ENCODE assay signal across 29 cellular contexts in the genomic region with DNA sequence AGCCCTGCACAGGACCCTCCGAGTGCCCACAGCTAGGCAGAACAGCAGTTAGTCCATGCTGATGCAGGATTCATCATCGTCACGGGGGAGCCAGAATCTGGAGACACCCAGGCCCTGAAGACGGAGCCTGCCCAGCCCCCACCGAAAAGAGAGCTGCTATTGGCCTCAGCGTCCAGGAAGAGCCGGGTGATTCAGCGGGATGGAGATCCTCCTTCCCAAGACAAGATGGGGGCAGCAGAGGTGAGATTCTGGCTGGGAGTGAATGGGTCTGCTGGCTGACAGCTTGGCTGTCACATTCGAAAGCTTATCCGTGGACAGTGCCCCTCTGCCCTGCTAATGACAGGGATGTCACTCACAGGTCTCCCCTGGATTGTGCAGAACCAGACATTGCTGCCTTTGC.
"Had no signal": no experiment of that assay in that cellular context is flagged by ENCODE, and none has a peak within 500 bp of the region (broad histone marks: within the 10 kb centered on the region; RNA-seq: fewer than 3 reads in every experiment).

No MANE protein-coding gene starts in this region.

- DNase-seq: activated B cell treated with CpG ODN at 0.5 μM for 24 hours; activated CD4-positive, alpha-beta T cell treated with anti-CD3 and anti-CD28 coated beads for 48 hours; activated CD4-positive, alpha-beta T cell treated with anti-CD3 and anti-CD28 coated beads, Interleukin-2, amount 50 U/mL, for 48 hours; activated CD4-positive, CD25-positive, alpha-beta regulatory T cell treated with anti-CD3 and anti-CD28 coated beads, Interleukin-2, amount 50 U/mL, for 72 hours; activated CD8-positive, alpha-beta T cell treated with anti-CD3 and anti-CD28 coated beads, Interleukin-2, amount 10 ng/mL, durations not matched to agents 7 days and 5 days; activated gamma-delta T cell treated with Interleukin-2 at 50 U/mL for 16 hours; activated naive CD4-positive, alpha-beta T cell treated with anti-CD3 and anti-CD28 coated beads for 36 hours; activated T-cell treated with anti-CD3 and anti-CD28 coated beads, Interleukin-2, amount 50 U/mL, for 4 hours; adrenal gland; body of pancreas; Karpas-422; NCI-H1048; NCI-H1105 treated with DMSO at 0.1 percent for 48 hours; NCI-H1436 treated with DMSO at 0.1 percent for 48 hours; NCI-H1694 treated with DMSO at 0.1 percent for 48 hours; NCI-H2029; NCI-H446; NCI-H510A treated with DMSO at 0.1 percent for 48 hours; NCI-H526 treated with DMSO at 0.1 percent for 48 hours; NCI-H774; SHP77; SJCRH30; T1000 had no signal

- H3K4me1 Mint-ChIP-seq: activated B cell treated with CpG ODN at 0.5 μM for 24 hours had no signal

- H3K27ac Mint-ChIP-seq: activated B cell treated with CpG ODN at 0.5 μM for 24 hours; activated CD8-positive, alpha-beta T cell treated with anti-CD3 and anti-CD28 coated beads, Interleukin-2, amount 10 ng/mL, durations not matched to agents 7 days and 5 days; activated naive CD4-positive, alpha-beta T cell treated with anti-CD3 and anti-CD28 coated beads for 36 hours; activated naive CD4-positive, alpha-beta T cell treated with anti-CD3 and anti-CD28 coated beads, Interleukin-2, amount 50 U/mL, for 72 hours; activated T-helper 1 cell treated with anti-CD3 and anti-CD28 coated beads, Interleukin-12 subunit alpha, Interleukin-12 subunit beta, Interleukin-2, Interleukin-4 antibody, amounts not matched to agents 30 ng/mL and 10 ng/mL and 1 ng/mL, durations not matched to agents 14 hours and 24 hours and 36 hours had no signal

- H3K36me3 Mint-ChIP-seq: activated naive CD4-positive, alpha-beta T cell treated with anti-CD3 and anti-CD28 coated beads, Interleukin-2, amount 50 U/mL, for 72 hours had no signal

- FAIRE-seq: astrocyte, colon, TTC549 had no signal

- H3K4me3 Mint-ChIP-seq: activated B cell treated with CpG ODN at 0.5 μM for 24 hours; activated CD8-positive, alpha-beta T cell treated with anti-CD3 and anti-CD28 coated beads, Interleukin-2, amount 10 ng/mL, durations not matched to agents 7 days and 5 days; activated naive CD4-positive, alpha-beta T cell treated with anti-CD3 and anti-CD28 coated beads for 36 hours; activated T-cell treated with anti-CD3 and anti-CD28 coated beads, Interleukin-2, amount 50 U/mL, for 4 hours; activated T-helper 1 cell treated with anti-CD3 and anti-CD28 coated beads, Interleukin-12 subunit alpha, Interleukin-12 subunit beta, Interleukin-2, Interleukin-4 antibody, amounts not matched to agents 30 ng/mL and 10 ng/mL and 1 ng/mL, durations not matched to agents 14 hours and 24 hours and 36 hours had no signal

- H3K9me3 Mint-ChIP-seq: activated B cell treated with CpG ODN at 0.5 μM for 24 hours; activated naive CD4-positive, alpha-beta T cell treated with anti-CD3 and anti-CD28 coated beads for 36 hours; activated naive CD4-positive, alpha-beta T cell treated with anti-CD3 and anti-CD28 coated beads, Interleukin-2, amount 50 U/mL, for 72 hours; activated T-cell treated with anti-CD3 and anti-CD28 coated beads, Interleukin-2, amount 50 U/mL, for 4 hours; activated T-helper 1 cell treated with anti-CD3 and anti-CD28 coated beads, Interleukin-12 subunit alpha, Interleukin-12 subunit beta, Interleukin-2, Interleukin-4 antibody, amounts not matched to agents 30 ng/mL and 10 ng/mL and 1 ng/mL, durations not matched to agents 14 hours and 24 hours and 36 hours had no signal

- H3K27me3 ChIP-seq: body of pancreas, SJCRH30 had no signal

- H3K36me3 ChIP-seq: adrenal gland, SJCRH30 had no signal

- H3K4me3 ChIP-seq: adrenal gland, body of pancreas, SJCRH30, SK-N-MC had no signal
